Comparison of ENCODE assay signal across 9 cellular contexts in genomic region chr3:111715911-111716523, GRCh38. TPM values are rescaled to one million over a fixed set of nuclear protein-coding genes. Genes with fewer than 3 reads are reported as not detected.
DNase-seq lines count a peak whose midpoint lies in the region; ATAC-seq, FAIRE-seq and TF ChIP-seq lines count a peak whose summit lies in the region.
"Had no signal": no experiment of that assay in that cellular context is flagged by ENCODE, and none has a peak within 500 bp of the region (broad histone marks: within the 10 kb centered on the region; RNA-seq: fewer than 3 reads in every experiment).

No MANE protein-coding gene starts in this region.

- H4K20me1 ChIP-seq in K562 (replicated peaks; ENCODE audit: control insufficient read depth, insufficient read depth, low read length), result no peaks in the 10 kb centered on the region; the same call in 1 of the 2 replicates

- TF ChIP-seq POLR2A in Peyer's patch (IDR thresholded peaks at IDR 0.05) (no peak), K562 (conservative IDR thresholded peaks at IDR 0.05) (no peak), right lobe of liver (IDR thresholded peaks at IDR 0.05) (no peak)

- H3K4me1 Mint-ChIP-seq in CD4-positive, alpha-beta T cell (ENCODE audit: low read depth), result no peaks in the 10 kb centered on the region

- H3K27me3 Mint-ChIP-seq in CD4-positive, alpha-beta T cell, result no peaks in the 10 kb centered on the region

- no peak for TF ChIP-seq EP300 in K562 (IDR thresholded peaks at IDR 0.05; ENCODE audit: low read length)

- TF ChIP-seq CTCF in CD4-positive, alpha-beta T cell (IDR thresholded peaks at IDR 0.05), result peak; percentile 18
- TF ChIP-seq CTCF in Peyer's patch (IDR thresholded peaks at IDR 0.05) (peak in 5 of 6 experiments; percentile 28 to 60 (median 53)), K562 (IDR thresholded peaks at IDR 0.05 in 2 of 3, conservative IDR thresholded peaks at IDR 0.05 in 1 of 3; ENCODE audit: insufficient read depth in 2 of 3, low read depth in 1 of 3, low read length in 3 of 3) (peak; percentile 44 to 46 (median 45); a peak in 4 of 6 replicates), right lobe of liver (IDR thresholded peaks at IDR 0.05) (peak; percentile 39 to 52 (median 46))

- CTCF ChIA-PET in CD4-positive, alpha-beta T cell (lab: Charles Lee), result interaction anchor here (0.7 to 6.6 kb wide), 8 partner anchors 9 to 328 kb away, joined by 3 to 40 read pairs (median 6); no protein-coding TSS in a partner anchor
- CTCF ChIA-PET in K562 (lab: Yijun Ruan, JAX; ENCODE audit: low intra/inter-chr PET ratio), result no interaction called here

- no peak overlapping the region for H3K27ac ChIP-seq in CD4-positive, alpha-beta T cell (ENCODE audit: low read depth, low read length)
- no peak overlapping the region for H3K27ac ChIP-seq in Peyer's patch
- H3K27ac ChIP-seq in K562 (ENCODE audit: extremely low read depth, low read depth, low read length), result no peak overlapping the region
- no peak overlapping the region for H3K27ac ChIP-seq in right lobe of liver
- H3K27ac ChIP-seq: uterus had no signal

- no peak overlapping the region for H3K4me3 Mint-ChIP-seq in CD4-positive, alpha-beta T cell

- no peak overlapping the region for H3K4me2 ChIP-seq in K562 (ENCODE audit: insufficient read depth, low read length)

- H3K9me1 ChIP-seq in K562 (ENCODE audit: control insufficient read depth, insufficient read depth, low read length), result no peaks in the 10 kb centered on the region

- no peaks in the 10 kb centered on the region for H3K79me2 ChIP-seq in K562 (ENCODE audit: control insufficient read depth, insufficient read depth, low read length)

- POLR2A ChIA-PET in CD4-positive, alpha-beta T cell (lab: Charles Lee), result interaction anchor here (0.7 to 1.4 kb wide), 4 partner anchors 9 to 334 kb away, joined by 3 to 6 read pairs (median 3); no protein-coding TSS in a partner anchor
- POLR2A ChIA-PET in K562 (lab: Yijun Ruan, JAX), result no interaction called here

- TF ChIP-seq RAD21 in K562 (CRISPR knock-in tag; conservative IDR thresholded peaks at IDR 0.05 in 1 of 2, IDR thresholded peaks at IDR 0.05 in 1 of 2), result peak in 1 of 2 experiments; percentile 35; a peak in 2 of 4 replicates

- no peak overlapping the region for H3K9ac ChIP-seq in K562 (ENCODE audit: insufficient read depth in 1 of 2, low read depth in 2 of 2, low read length in 2 of 2)

- intact Hi-C loops in CD4-positive, alpha-beta T cell (cut with DNase I, micrococcal nuclease), result loop anchor here in 1 of 2 experiments (2.0 kb wide), 1 partner anchor 45 kb away; no protein-coding TSS in a partner anchor
- intact Hi-C loops in K562 (cut with micrococcal nuclease), result loop anchor here (2.0 kb wide), 1 partner anchor 47 kb away; no protein-coding TSS in a partner anchor
- intact Hi-C loops in right lobe of liver (cut with DNase I), result loop anchor here in 1 of 2 donors (5.0 kb wide), 1 partner anchor 251 kb away; no protein-coding TSS in a partner anchor

- DNase-seq in CD4-positive, alpha-beta T cell, result peak in 8 of 10 experiments; percentile 8 to 48 (median 30)
- DNase-seq in Peyer's patch (peak in 2 of 3 donors; percentile 26 to 82), K562 (ENCODE audit: extremely low read depth in 1 of 4, low spot score in 3 of 4) (peak; percentile 17 to 36 (median 25)), right lobe of liver (peak; percentile 57 to 60 (median 59)), cerebellum (ENCODE audit: low spot score) (no peak), activated gamma-delta T cell (lab: John Stamatoyannopoulos, UW) (no peak)

- no peak for ATAC-seq in CD4-positive, alpha-beta T cell (ENCODE audit: poor library complexity)
- peak; percentile 46 for ATAC-seq in GM18868 (IDR thresholded peaks at IDR 0.05; ENCODE audit: unreplicated experiment)
- peak; percentile 58 for ATAC-seq in K562
- peak; percentile 10 to 37 (median 16) for ATAC-seq in right lobe of liver
- no peak for ATAC-seq in GM21515 (IDR thresholded peaks at IDR 0.05; ENCODE audit: unreplicated experiment)

- H3K4me3 ChIP-seq in Peyer's patch (no peak overlapping the region), K562 (no peak overlapping the region), right lobe of liver (no peak overlapping the region)
- H3K4me3 ChIP-seq: uterus had no signal

- BruUV-seq in K562 (replicated peaks; lab: Mats Ljungman, UMichigan), result no TSS peak

- H3K36me3 Mint-ChIP-seq in CD4-positive, alpha-beta T cell (ENCODE audit: low read depth), result peaks cover 62% of the 10 kb centered on the region

- H3K4me1 ChIP-seq in Peyer's patch (no peaks in the 10 kb centered on the region), K562 (replicated peaks in 1 of 2; ENCODE audit: control insufficient read depth in 2 of 2, insufficient read depth in 2 of 2, low read length in 2 of 2) (no peaks in the 10 kb centered on the region), right lobe of liver (peaks cover 0 to 9% (median 0%) of the 10 kb centered on the region in 4 donors)
- H3K4me1 ChIP-seq: uterus had no signal

- H3K9me3 ChIP-seq in CD4-positive, alpha-beta T cell (ENCODE audit: control insufficient read depth, low read length), result no peaks in the 10 kb centered on the region
- H3K9me3 ChIP-seq in Peyer's patch (no peaks in the 10 kb centered on the region), K562 (replicated peaks; ENCODE audit: control insufficient read depth, insufficient read depth, low read depth, low read length) (no peaks in the 10 kb centered on the region), right lobe of liver (no peaks in the 10 kb centered on the region)
- H3K9me3 ChIP-seq: uterus had no signal

- no peak overlapping the region for H3K27ac Mint-ChIP-seq in CD4-positive, alpha-beta T cell

- no peaks in the 10 kb centered on the region for H3K9me3 Mint-ChIP-seq in CD4-positive, alpha-beta T cell

- no peaks in the 10 kb centered on the region for H3K27me3 ChIP-seq in CD4-positive, alpha-beta T cell (ENCODE audit: control insufficient read depth, insufficient read depth, low read length)
- H3K27me3 ChIP-seq in Peyer's patch (no peaks in the 10 kb centered on the region), K562 (ENCODE audit: control insufficient read depth in 2 of 2, insufficient read depth in 2 of 2, low read length in 2 of 2) (no peaks in the 10 kb centered on the region), right lobe of liver (no peaks in the 10 kb centered on the region)
- H3K27me3 ChIP-seq: uterus had no signal

- H2AFZ ChIP-seq in K562 (ENCODE audit: low read depth, low read length), result no peak overlapping the region

- in situ Hi-C loops in K562 (cut with MboI), result no loop called here

- 0% methylated on average over 6 of the region's 7 CpGs for WGBS in K562 (ENCODE audit: insufficient coverage, low coverage, missing lambda C conversion rate)
- 65% methylated on average over 7 of the region's 7 CpGs for WGBS in right lobe of liver (ENCODE audit: insufficient coverage, low coverage, low lambda C conversion rate, missing lambda C conversion rate)

- H3K36me3 ChIP-seq in Peyer's patch, result no peaks in the 10 kb centered on the region
- H3K36me3 ChIP-seq in K562 (ENCODE audit: control insufficient read depth, insufficient read depth, low read length), result no peaks in the 10 kb centered on the region
- H3K36me3 ChIP-seq in right lobe of liver, result no peaks in the 10 kb centered on the region
- H3K36me3 ChIP-seq: uterus had no signal

- FAIRE-seq in K562 (lab: Jason Lieb, UNC), result peak; percentile 44

TF ChIP-seq in K562, 482 proteins besides CTCF, POLR2A, EP300 and RAD21:
- no peak for TF ChIP-seq CHCHD3 (CRISPR knock-in tag; IDR thresholded peaks at IDR 0.05)
- TF ChIP-seq ELF2 (CRISPR knock-in tag; IDR thresholded peaks at IDR 0.05), result no peak
- no peak for TF ChIP-seq HOXB6 (CRISPR knock-in tag; IDR thresholded peaks at IDR 0.05; ENCODE audit: borderline replicate concordance)

RNA-seq across cellular contexts. Expression of gene PLCXD2, which starts 41.5 kb away (rescaled TPM):
- total RNA-seq in CD4-positive, alpha-beta T cell, result 10 to 100 TPM; 28.6 to 29.3 TPM
- total RNA-seq in Peyer's patch (10 to 100 TPM in 1 of 4 donors, 1 to 10 TPM in 3; 2.5 to 10.7 (median 8.2) TPM), K562 (2014; rRNA removed) (under 0.01 TPM in 1 of 2 replicates, not detected in the other), K562 (2014; rRNA removed; fragmentation: Illumina TruSeq; extraction: Trizol) (0.03 and 0.04 TPM in 2 replicates), K562 (2015; rRNA removed; fragmentation: Illumina TruSeq; extraction: Trizol) (0.04 TPM in 2 replicates), K562 (2021) (0.04 TPM in 1 of 2 replicates, not detected in the other), right lobe of liver (10 to 100 TPM in 4 of 6 experiments, 1 to 10 TPM in 2; 7.1 to 27.3 (median 17.2) TPM), cerebellum (37.9 TPM)
- 0.09 and 0.58 TPM in 2 replicates for total RNA-seq in K562 (2011; cell fraction: chromatin; rRNA removed; ENCODE audit: low replicate concordance)
- 0.17 and 0.39 TPM in 2 replicates for total RNA-seq in K562 (2011; cell fraction: nucleolus; rRNA removed)
- 0.08 and 0.15 TPM in 2 replicates for total RNA-seq in K562 (2011; cell fraction: nucleoplasm; rRNA removed)
- polyA plus RNA-seq in K562 (2011; rRNA removed) (0.09 and 0.18 TPM in 2 replicates), K562 (2014; fragmentation: Illumina TruSeq; extraction: Trizol) (0.01 and 0.03 TPM in 2 replicates), K562 (2014; fragmentation: Nextera tagmentation; extraction: Ambion mirVana) (under 1 TPM in 1 of 2 experiments, not detected in 1; 0.01 TPM), K562 (2014; rRNA removed) (0.04 TPM in 1 of 2 replicates, not detected in the other)
- polyA plus RNA-seq in K562 (2011; cell fraction: cytosol; rRNA removed), result 0.01 and 0.07 TPM in 2 replicates
- 0.09 and 0.25 TPM in 2 replicates for polyA plus RNA-seq in K562 (2011; cell fraction: nucleus; rRNA removed)
- polyA plus RNA-seq in K562 (2012), result 0.01 and 0.06 TPM in 2 replicates
- polyA minus RNA-seq in K562 (2011; rRNA and poly(A)+ RNA removed), result 0.07 and 0.18 TPM in 2 replicates
- not detected in 2 replicates for polyA minus RNA-seq in K562 (2011; cell fraction: cytosol; rRNA and poly(A)+ RNA removed)
- 0.13 and 0.56 TPM in 2 replicates for polyA minus RNA-seq in K562 (2011; cell fraction: nucleus; rRNA and poly(A)+ RNA removed)

Comparison
In these comparisons a context has a peak if more than half of its experiments do, and no peak if none do; other contexts are left out.
1. ATAC-seq: peak in GM18868 (single experiment), K562 (single experiment) and right lobe of liver (4 of 4); none in CD4-positive, alpha-beta T cell (single experiment) and GM21515 (single experiment).
2. DNase-seq: peak in CD4-positive, alpha-beta T cell (8 of 10), Peyer's patch (2 of 3), K562 (4 of 4) and right lobe of liver (3 of 3); none in cerebellum (single experiment) and activated gamma-delta T cell (single experiment).
3. Peak in every context shown above with its lines, with median percentiles within 50 percentile points of each other: CTCF ChIP-seq.